ENCODE assay signal across 11 cellular contexts in genomic region chr19:48735031-48735615, GRCh38. TPM values are rescaled to one million over a fixed set of nuclear protein-coding genes. Genes with fewer than 3 reads are reported as not detected.
DNase-seq lines count a peak whose midpoint lies in the region; ATAC-seq and TF ChIP-seq lines count a peak whose summit lies in the region.
"Had no signal": no experiment of that assay in that cellular context is flagged by ENCODE, and none has a peak within 500 bp of the region (broad histone marks: within the 10 kb centered on the region; RNA-seq: fewer than 3 reads in every experiment).

No MANE protein-coding gene starts in this region.

- peak; percentile 4 for TF ChIP-seq CTCF in cardiac muscle cell (IDR thresholded peaks at IDR 0.05; ENCODE audit: low read depth, low read length)
- TF ChIP-seq CTCF in glutamatergic neuron (IDR thresholded peaks at IDR 0.05; ENCODE audit: partially characterized antibody, unreplicated experiment), result no peak
- no peak for TF ChIP-seq CTCF in type B pancreatic cell (conservative IDR thresholded peaks at IDR 0.05)

- no peak overlapping the region for H3K27ac ChIP-seq in cardiac muscle cell
- H3K27ac ChIP-seq: SK-N-MC had no signal

- intact Hi-C loops in Right ventricle myocardium superior (cut with DNase I), result loop anchor here (5.0 to 10.0 kb wide), 2 partner anchors 58 to 90 kb away; partner anchors contain the start of gene CA11

- H3K27me3 Mint-ChIP-seq in glutamatergic neuron (ENCODE audit: unreplicated experiment), result peaks cover 22% of the 10 kb centered on the region
- H3K27me3 Mint-ChIP-seq in type B pancreatic cell, result peaks cover 7% of the 10 kb centered on the region

- no peaks in the 10 kb centered on the region for H3K4me1 ChIP-seq in cardiac muscle cell (ENCODE audit: low read depth)

- no peaks in the 10 kb centered on the region for H3K36me3 ChIP-seq in cardiac muscle cell

- H3K27ac Mint-ChIP-seq in glutamatergic neuron (ENCODE audit: unreplicated experiment) (peak overlapping the region; percentile 86), type B pancreatic cell (peak overlapping the region; percentile 72)
- H3K27ac Mint-ChIP-seq: activated T-helper 1 cell treated with anti-CD3 and anti-CD28 coated beads, Interleukin-12 subunit alpha, Interleukin-12 subunit beta, Interleukin-2, Interleukin-4 antibody, amounts not matched to agents 30 ng/mL and 10 ng/mL and 1 ng/mL, durations not matched to agents 14 hours and 24 hours and 36 hours had no signal

- H3K27me3 ChIP-seq in cardiac muscle cell, result peaks cover 11% of the 10 kb centered on the region

- H3K4me1 Mint-ChIP-seq in glutamatergic neuron (ENCODE audit: low read depth, unreplicated experiment) (peaks cover 18% of the 10 kb centered on the region), type B pancreatic cell (ENCODE audit: unreplicated experiment) (peaks cover 15% of the 10 kb centered on the region)

- peaks cover 17% of the 10 kb centered on the region for H3K9me3 Mint-ChIP-seq in glutamatergic neuron (ENCODE audit: unreplicated experiment)
- H3K9me3 Mint-ChIP-seq in type B pancreatic cell, result peaks cover 5% of the 10 kb centered on the region
- H3K9me3 Mint-ChIP-seq: activated T-helper 1 cell treated with anti-CD3 and anti-CD28 coated beads, Interleukin-12 subunit alpha, Interleukin-12 subunit beta, Interleukin-2, Interleukin-4 antibody, amounts not matched to agents 30 ng/mL and 10 ng/mL and 1 ng/mL, durations not matched to agents 14 hours and 24 hours and 36 hours had no signal

- peaks cover 7% of the 10 kb centered on the region for H3K36me3 Mint-ChIP-seq in glutamatergic neuron (ENCODE audit: unreplicated experiment)
- peaks cover 11% of the 10 kb centered on the region for H3K36me3 Mint-ChIP-seq in type B pancreatic cell

- no peaks in the 10 kb centered on the region for H3K9me3 ChIP-seq in cardiac muscle cell (ENCODE audit: low read depth)
- H3K9me3 ChIP-seq: stomach had no signal

- no peak for ATAC-seq in Right ventricle myocardium superior (ENCODE audit: poor library complexity)
- ATAC-seq in HG02970 (IDR thresholded peaks at IDR 0.05; ENCODE audit: low FRiP score, unreplicated experiment), result no peak

- H3K4me3 ChIP-seq in cardiac muscle cell, result peak overlapping the region; percentile 38
- H3K4me3 ChIP-seq: SK-N-MC, stomach had no signal

- H3K4me3 Mint-ChIP-seq in glutamatergic neuron (ENCODE audit: unreplicated experiment) (peak overlapping the region; percentile 75), type B pancreatic cell (peak overlapping the region; percentile 87)
- H3K4me3 Mint-ChIP-seq: activated T-helper 1 cell treated with anti-CD3 and anti-CD28 coated beads, Interleukin-12 subunit alpha, Interleukin-12 subunit beta, Interleukin-2, Interleukin-4 antibody, amounts not matched to agents 30 ng/mL and 10 ng/mL and 1 ng/mL, durations not matched to agents 14 hours and 24 hours and 36 hours had no signal

- DNase-seq in cardiac muscle cell (ENCODE audit: low read depth in 1 of 2, low spot score in 1 of 2) (peak; percentile 61 to 79), Right ventricle myocardium superior (no peak), glutamatergic neuron (peak; percentile 88), type B pancreatic cell (ENCODE audit: extremely low spot score, unreplicated experiment) (no peak), glomerular visceral epithelial cell (ENCODE audit: extremely low spot score) (no peak)
- DNase-seq: stomach had no signal

RNA-seq across cellular contexts. Expression of gene RASIP1, which starts 5.3 kb away (rescaled TPM):
- 3.2 and 5.5 TPM in 2 replicates for total RNA-seq in cardiac muscle cell
- 1.5 and 2.9 TPM in 2 replicates for polyA plus RNA-seq in cardiac muscle cell
- total RNA-seq in Right ventricle myocardium superior, result 15.1 TPM
- total RNA-seq in glutamatergic neuron (ENCODE audit: unreplicated experiment), result 6.2 TPM
- 1.9 and 4.6 TPM in 2 replicates for total RNA-seq in type B pancreatic cell (ENCODE audit: low replicate concordance)

RNA-seq across cellular contexts. Expression of gene IZUMO1, which starts 11.6 kb away (rescaled TPM):
- total RNA-seq in cardiac muscle cell, result not detected in 2 replicates
- polyA plus RNA-seq in cardiac muscle cell, result 0.94 TPM in 1 of 2 replicates, not detected in the other
- total RNA-seq in Right ventricle myocardium superior, result 0.73 TPM
- total RNA-seq in glutamatergic neuron (ENCODE audit: unreplicated experiment), result not detected
- 2.2 and 4.8 TPM in 2 replicates for total RNA-seq in type B pancreatic cell (ENCODE audit: low replicate concordance)
- total RNA-seq: activated T-helper 1 cell treated with anti-CD3 and anti-CD28 coated beads, Interleukin-12 subunit alpha, Interleukin-12 subunit beta, Interleukin-2, Interleukin-4 antibody, amounts not matched to agents 30 ng/mL and 10 ng/mL and 1 ng/mL, durations not matched to agents 14 hours and 24 hours and 36 hours; M059J had no signal
- polyA plus RNA-seq: AG04450 had no signal

RNA-seq across cellular contexts. Expression of gene MAMSTR, which starts 15.6 kb away (rescaled TPM):
- 3.5 and 4.7 TPM in 2 replicates for total RNA-seq in cardiac muscle cell
- 6.1 and 6.3 TPM in 2 replicates for polyA plus RNA-seq in cardiac muscle cell
- total RNA-seq in Right ventricle myocardium superior, result 4.8 TPM
- 2.7 TPM for total RNA-seq in glutamatergic neuron (ENCODE audit: unreplicated experiment)
- total RNA-seq in type B pancreatic cell (ENCODE audit: low replicate concordance), result 2.0 and 3.6 TPM in 2 replicates

RNA-seq across cellular contexts. Expression of gene FUT1, which starts 17.3 kb away (rescaled TPM):
- total RNA-seq in cardiac muscle cell, result 0.14 and 0.21 TPM in 2 replicates
- not detected in 2 replicates for polyA plus RNA-seq in cardiac muscle cell
- 1.8 TPM for total RNA-seq in Right ventricle myocardium superior
- total RNA-seq in glutamatergic neuron (ENCODE audit: unreplicated experiment), result 4.4 TPM
- 11.2 and 15.0 TPM in 2 replicates for total RNA-seq in type B pancreatic cell (ENCODE audit: low replicate concordance)

RNA-seq across cellular contexts. Expression of gene FGF21, which starts 20.2 kb away (rescaled TPM):
- not detected in 2 replicates for total RNA-seq in cardiac muscle cell
- polyA plus RNA-seq in cardiac muscle cell, result not detected in 2 replicates
- total RNA-seq in Right ventricle myocardium superior, result not detected
- not detected for total RNA-seq in glutamatergic neuron (ENCODE audit: unreplicated experiment)
- total RNA-seq in type B pancreatic cell (ENCODE audit: low replicate concordance), result not detected in 2 replicates
- total RNA-seq: activated T-helper 1 cell treated with anti-CD3 and anti-CD28 coated beads, Interleukin-12 subunit alpha, Interleukin-12 subunit beta, Interleukin-2, Interleukin-4 antibody, amounts not matched to agents 30 ng/mL and 10 ng/mL and 1 ng/mL, durations not matched to agents 14 hours and 24 hours and 36 hours; M059J; stomach had no signal
- polyA plus RNA-seq: AG04450, stomach had no signal

Comparison
In these comparisons a context has a peak if more than half of its experiments do, and no peak if none do; other contexts are left out.
1. DNase-seq: peak in cardiac muscle cell (2 of 2) and glutamatergic neuron (single experiment); none in Right ventricle myocardium superior (single experiment), type B pancreatic cell (single experiment) and glomerular visceral epithelial cell (single experiment).